ENCODE assay signal across 9 cellular contexts in genomic region chr22:32801436-32802290, GRCh38. TPM values are rescaled to one million over a fixed set of nuclear protein-coding genes. Genes with fewer than 3 reads are reported as not detected.
DNase-seq lines count a peak whose midpoint lies in the region; ATAC-seq and TF ChIP-seq lines count a peak whose summit lies in the region.
"Had no signal": no experiment of that assay in that cellular context is flagged by ENCODE, and none has a peak within 500 bp of the region (broad histone marks: within the 10 kb centered on the region; RNA-seq: fewer than 3 reads in every experiment).

TIMP3 (plus strand) TSS chr22:32801705; CDS start chr22:32802002, 297 bp downstream.

- peak; percentile 99 to 100 for TF ChIP-seq POLR2A in gastroesophageal sphincter (IDR thresholded peaks at IDR 0.05)

- CTCF ChIA-PET in WTC11 (lab: Charles Lee), result interaction anchor here (0.8 to 3.0 kb wide), 3 partner anchors 9 to 408 kb away, joined by 3 to 10 read pairs (median 3); no protein-coding TSS in a partner anchor
- CTCF ChIA-PET in OCI-LY7 (lab: Charles Lee; ENCODE audit: unreplicated experiment), result no interaction called here

- H3K27ac Mint-ChIP-seq in WTC11, result no peak within 1 kb of the TSS
- peak within 1 kb of the TSS; percentile 54 to 92 (median 89) for H3K27ac Mint-ChIP-seq in nephron
- H3K27ac Mint-ChIP-seq in CD14-positive monocyte, result peak within 1 kb of the TSS in 2 of 7 donors; percentile 21 to 72

- intact Hi-C loops in CD14-positive monocyte (cut with micrococcal nuclease) (no loop called here), OCI-LY7 (cut with micrococcal nuclease; ENCODE audit: unreplicated experiment) (no loop called here)

- H3K4me3 Mint-ChIP-seq in WTC11 (peak within 1 kb of the TSS; percentile 72), nephron (peak within 1 kb of the TSS; percentile 86 to 99 (median 96)), CD14-positive monocyte (peak within 1 kb of the TSS in 1 of 2 donors; percentile 78)

- POLR2A ChIA-PET in WTC11 (lab: Charles Lee), result interaction anchor here (0.6 to 1.4 kb wide), 5 partner anchors 8 to 505 kb away, joined by 3 to 4 read pairs (median 3); no protein-coding TSS in a partner anchor
- POLR2A ChIA-PET in OCI-LY7 (lab: Charles Lee), result no interaction called here

- H3K4me1 ChIP-seq in gastroesophageal sphincter (peaks cover 0 to 58% (median 8%) of the 10 kb centered on the region in 3 donors), OCI-LY7 (ENCODE audit: insufficient read depth, low read length, poor library complexity, severe bottlenecking) (no peaks in the 10 kb centered on the region)

- H3K27me3 Mint-ChIP-seq in WTC11 (ENCODE audit: low read depth) (peaks cover 56% of the 10 kb centered on the region), nephron (ENCODE audit: low read depth) (peaks cover 6% of the 10 kb centered on the region), CD14-positive monocyte (ENCODE audit: low read depth in 3 of 3) (peaks cover 52 to 63% (median 52%) of the 10 kb centered on the region in 3 donors)

- H3K79me2 ChIP-seq in OCI-LY7 (ENCODE audit: insufficient read depth, low read depth, low read length), result no peaks in the 10 kb centered on the region

- H3K9me3 Mint-ChIP-seq in WTC11 (no peaks in the 10 kb centered on the region), nephron (no peaks in the 10 kb centered on the region), CD14-positive monocyte (peaks cover 0 to 6% (median 0%) of the 10 kb centered on the region in 7 donors)

- H3K9me2 ChIP-seq in OCI-LY7 (ENCODE audit: insufficient read depth, low read length), result no peaks in the 10 kb centered on the region

- DNase-seq in NCI-H1436 (lab: John Stamatoyannopoulos, UW) (peak; percentile 17), NCI-H1436 treated with DMSO at 0.1 percent for 48 hours (lab: John Stamatoyannopoulos, UW) (no peak), WTC11 (ENCODE audit: low spot score) (peak; percentile 87), CD14-positive monocyte (ENCODE audit: low spot score) (no peak), NCI-H2196 treated with DMSO at 0.1 percent for 48 hours (lab: John Stamatoyannopoulos, UW; ENCODE audit: unreplicated experiment) (no peak), OCI-LY7 (ENCODE audit: low spot score) (no peak)

- no peaks in the 10 kb centered on the region for H3K36me3 ChIP-seq in gastroesophageal sphincter
- no peaks in the 10 kb centered on the region for H3K36me3 ChIP-seq in OCI-LY7 (ENCODE audit: insufficient read depth, low read length)

- peak within 1 kb of the TSS; percentile 87 to 98 for H3K4me3 ChIP-seq in gastroesophageal sphincter
- no peak within 1 kb of the TSS for H3K4me3 ChIP-seq in OCI-LY7 (ENCODE audit: low read depth, low read length, poor library complexity, severe bottlenecking)

- no CpG with 5 or more reads among the region's 88 CpGs for WGBS in gastroesophageal sphincter (ENCODE audit: low coverage in 1 of 2), 2 donors

- no TSS peak for BruUV-seq in OCI-LY7 (replicated peaks; lab: Mats Ljungman, UMichigan)

- TF ChIP-seq CTCF in WTC11 (IDR thresholded peaks at IDR 0.05) (no peak), gastroesophageal sphincter (IDR thresholded peaks at IDR 0.05) (peak in 2 of 4 experiments; percentile 8 to 12), nephron (IDR thresholded peaks at IDR 0.05; ENCODE audit: unreplicated experiment in 3 of 3) (no peak), CD14-positive monocyte (IDR thresholded peaks at IDR 0.05) (no peak), OCI-LY7 (conservative IDR thresholded peaks at IDR 0.05; ENCODE audit: low read length) (no peak)

- H3K27ac ChIP-seq in gastroesophageal sphincter (peak within 1 kb of the TSS; percentile 77 to 95 (median 95)), OCI-LY7 (ENCODE audit: low read depth, low read length, poor library complexity, severe bottlenecking) (no peak within 1 kb of the TSS)
- H3K27ac ChIP-seq: C4-2B had no signal

- peaks cover 46% of the 10 kb centered on the region for H3K4me1 Mint-ChIP-seq in WTC11
- peaks cover 70% of the 10 kb centered on the region for H3K4me1 Mint-ChIP-seq in nephron
- peaks cover 11% of the 10 kb centered on the region for H3K4me1 Mint-ChIP-seq in CD14-positive monocyte

- ATAC-seq in WTC11 (peak; percentile 91), gastroesophageal sphincter (peak; percentile 89)

- H3K9me3 ChIP-seq in gastroesophageal sphincter (no peaks in the 10 kb centered on the region), OCI-LY7 (ENCODE audit: low read length) (no peaks in the 10 kb centered on the region)

- no peaks in the 10 kb centered on the region for H3K27me3 ChIP-seq in gastroesophageal sphincter

- no peak for TF ChIP-seq EP300 in gastroesophageal sphincter (IDR thresholded peaks at IDR 0.05)

- H3K36me3 Mint-ChIP-seq in WTC11 (no peaks in the 10 kb centered on the region), nephron (ENCODE audit: low read depth) (no peaks in the 10 kb centered on the region), CD14-positive monocyte (peaks cover 0 to 3% of the 10 kb centered on the region in 2 donors)

- no peak within 1 kb of the TSS for H2AFZ ChIP-seq in OCI-LY7 (ENCODE audit: low read length)

- H4K20me1 ChIP-seq in OCI-LY7 (ENCODE audit: insufficient read depth, low read length), result no peaks in the 10 kb centered on the region

- no peak within 1 kb of the TSS for H3K4me2 ChIP-seq in OCI-LY7 (ENCODE audit: low read length)

TF ChIP-seq in WTC11, 78 proteins besides CTCF, POLR2A, EP300 and RAD21 (continues in another document):
- TF ChIP-seq KAT7 (CRISPR knock-in tag; IDR thresholded peaks at IDR 0.05; ENCODE audit: borderline replicate concordance) (0 out of 2 replicates have a peak, but pooled peaks have one; percentile 45), MAX (CRISPR knock-in tag; IDR thresholded peaks at IDR 0.05) (0 out of 2 replicates have a peak, but pooled peaks have one; percentile 25), ZNF416 (CRISPR knock-in tag; IDR thresholded peaks at IDR 0.05) (peak; percentile 72; the same call in 1 of the 2 replicates), TEAD1 (CRISPR knock-in tag; IDR thresholded peaks at IDR 0.05) (no peak), PRDM15 (CRISPR knock-in tag; IDR thresholded peaks at IDR 0.05) (no peak), NR2C2 (CRISPR knock-in tag; IDR thresholded peaks at IDR 0.05) (no peak), ATF6 (CRISPR knock-in tag; IDR thresholded peaks at IDR 0.05) (no peak), ZNF121 (CRISPR knock-in tag; IDR thresholded peaks at IDR 0.05) (no peak)

RNA-seq across cellular contexts. Expression of gene TIMP3, which starts in this region (rescaled TPM):
- total RNA-seq in WTC11 (2021) (3.3 to 4.0 TPM (median 4.0 TPM) in 3 replicates), gastroesophageal sphincter (100 to 1,000 TPM; 560 to 818 (median 738) TPM), OCI-LY7 (2022) (not detected in 2 replicates)
- polyA plus RNA-seq in CD14-positive monocyte, result not detected
- total RNA-seq in OCI-LY7 (2014; rRNA removed; shearing (Covaris generic)), result not detected in 2 replicates

Comparison
In these comparisons a context has a peak if more than half of its experiments do, and no peak if none do; other contexts are left out.
1. RNA of gene TIMP3 (total RNA-seq): 560 to 818 TPM in gastroesophageal sphincter; 3.3 to 4.0 TPM in WTC11 and not detected in OCI-LY7; every median in the first group is over 100 times any median in the second.
2. DNase-seq: peak in NCI-H1436 (single experiment) and WTC11 (single experiment); none in NCI-H1436 treated with DMSO at 0.1 percent for 48 hours (single experiment), CD14-positive monocyte (single experiment), NCI-H2196 treated with DMSO at 0.1 percent for 48 hours (single experiment) and OCI-LY7 (single experiment).